ENCODE assay signal across 8 cellular contexts in genomic region chr18:10453261-10453884, GRCh38. TPM values are rescaled to one million over a fixed set of nuclear protein-coding genes. Genes with fewer than 3 reads are reported as not detected.
DNase-seq lines count a peak whose midpoint lies in the region; ATAC-seq lines count a peak whose summit lies in the region.

No MANE protein-coding gene starts in this region.

- no peaks in the 10 kb centered on the region for H3K36me3 ChIP-seq in ES-I3 (ENCODE audit: insufficient read depth, low read length)
- no peaks in the 10 kb centered on the region for H3K36me3 ChIP-seq in iPS-15b (ENCODE audit: control insufficient read depth, insufficient read depth, low read length)

- H3K9ac ChIP-seq in ES-I3 (ENCODE audit: low read depth, low read length) (peak overlapping the region; percentile 68), iPS-15b (ENCODE audit: low read depth, low read length) (peak overlapping the region; percentile 26)

- H3K4me3 ChIP-seq in iPS-15b (ENCODE audit: low read depth, low read length): peak overlapping the region; percentile 73

- no peak for DNase-seq in caudate nucleus (lab: John Stamatoyannopoulos, UW)
- peak; percentile 68 for DNase-seq in sciatic nerve (ENCODE audit: low spot score)
- no peak for DNase-seq in HuH-7.5 (ENCODE audit: low spot score)
- DNase-seq in NCI-H526 treated with DMSO at 0.1 percent for 48 hours (lab: John Stamatoyannopoulos, UW): no peak
- no peak for DNase-seq in DMS79 (lab: John Stamatoyannopoulos, UW)

- ATAC-seq in sciatic nerve: peak; percentile 64
- ATAC-seq in HG03565 (IDR thresholded peaks at IDR 0.05; ENCODE audit: unreplicated experiment): no peak

- peaks cover 48% of the 10 kb centered on the region for H3K27me3 ChIP-seq in iPS-15b (ENCODE audit: control insufficient read depth, insufficient read depth, low read length)

- intact Hi-C loops in sciatic nerve (cut with DNase I): no loop called here

- H3K9me3 ChIP-seq in ES-I3 (ENCODE audit: control insufficient read depth, insufficient read depth, low read length) (0 out of 2 replicates have a peak, but pooled peaks cover 3% of the 10 kb centered on the region), iPS-15b (ENCODE audit: control insufficient read depth, insufficient read depth, low read length) (no peaks in the 10 kb centered on the region)

- peaks cover 5% of the 10 kb centered on the region for H3K4me1 ChIP-seq in ES-I3 (ENCODE audit: insufficient read depth, low read length)
- H3K4me1 ChIP-seq in iPS-15b (ENCODE audit: control insufficient read depth, insufficient read depth, low read length): peaks cover 8% of the 10 kb centered on the region

- peak overlapping the region; percentile 96 for H3K27ac ChIP-seq in caudate nucleus (ENCODE audit: low read depth, low read length)

RNA-seq across cellular contexts. Expression of gene APCDD1, which starts 1.1 kb away (rescaled TPM):
- total RNA-seq in sciatic nerve: 43.1 TPM
